17 cellular contexts compared by ENCODE assay signal in genomic region chr2:98532761-98533160, GRCh38.
"Had no signal": no experiment of that assay in that cellular context is flagged by ENCODE, and none has a peak within 500 bp of the region (broad histone marks: within the 10 kb centered on the region; RNA-seq: fewer than 3 reads in every experiment).

No MANE protein-coding gene starts in this region.

- H3K4me3 ChIP-seq: cardiac muscle cell, colonic mucosa, hepatocyte, psoas muscle, right lobe of liver, smooth muscle cell, suprapubic skin had no signal

- FAIRE-seq: endometrium had no signal

- H3K36me3 ChIP-seq: cardiac muscle cell, colonic mucosa had no signal

- H3K4me1 ChIP-seq: colonic mucosa, psoas muscle, right lobe of liver, suprapubic skin had no signal

- ATAC-seq: activated CD4-positive, alpha-beta T cell treated with anti-CD3 and anti-CD28 coated beads for 36 hours; left lobe of liver; psoas muscle; right lobe of liver had no signal

- H3K27me3 ChIP-seq: cardiac muscle cell, colonic mucosa, hepatocyte, right lobe of liver, suprapubic skin had no signal

- H3K9me3 ChIP-seq: colonic mucosa, psoas muscle, right lobe of liver, suprapubic skin had no signal

- DNase-seq: activated CD4-positive, alpha-beta memory T cell treated with anti-CD3 and anti-CD28 coated beads, Interleukin-2, amount 10 ng/mL, durations not matched to agents 7 days and 5 days; activated CD4-positive, alpha-beta T cell treated with anti-CD3 and anti-CD28 coated beads for 36 hours; activated effector memory CD4-positive, alpha-beta T cell treated with Interleukin-2 at 50 U/mL for 16 hours; activated naive CD4-positive, alpha-beta T cell treated with anti-CD3 and anti-CD28 coated beads, Interleukin-2, amount 50 U/mL, for 16 hours; activated T-cell treated with anti-CD3 and anti-CD28 coated beads, Interleukin-2, amount 50 U/mL, for 24 hours; colonic mucosa; islet precursor cell; midbrain; psoas muscle; right lobe of liver; trophoblast cell had no signal

- H3K27ac ChIP-seq: cardiac muscle cell, colonic mucosa, hepatocyte, psoas muscle, right lobe of liver, suprapubic skin had no signal
